1 cellular context compared by ENCODE assay signal in genomic region chr9:128688501-128689292, GRCh38.
TF ChIP-seq lines count a peak whose summit lies in the region.

Gene SET (plus strand): TSS chr9:128689222. CDS start chr9:128689583, 361 bp downstream.

TF ChIP-seq in K562, 482 proteins besides CTCF, POLR2A, EP300 and RAD21 (continued from another document and continues in another):
- TF ChIP-seq, protein P1, sequence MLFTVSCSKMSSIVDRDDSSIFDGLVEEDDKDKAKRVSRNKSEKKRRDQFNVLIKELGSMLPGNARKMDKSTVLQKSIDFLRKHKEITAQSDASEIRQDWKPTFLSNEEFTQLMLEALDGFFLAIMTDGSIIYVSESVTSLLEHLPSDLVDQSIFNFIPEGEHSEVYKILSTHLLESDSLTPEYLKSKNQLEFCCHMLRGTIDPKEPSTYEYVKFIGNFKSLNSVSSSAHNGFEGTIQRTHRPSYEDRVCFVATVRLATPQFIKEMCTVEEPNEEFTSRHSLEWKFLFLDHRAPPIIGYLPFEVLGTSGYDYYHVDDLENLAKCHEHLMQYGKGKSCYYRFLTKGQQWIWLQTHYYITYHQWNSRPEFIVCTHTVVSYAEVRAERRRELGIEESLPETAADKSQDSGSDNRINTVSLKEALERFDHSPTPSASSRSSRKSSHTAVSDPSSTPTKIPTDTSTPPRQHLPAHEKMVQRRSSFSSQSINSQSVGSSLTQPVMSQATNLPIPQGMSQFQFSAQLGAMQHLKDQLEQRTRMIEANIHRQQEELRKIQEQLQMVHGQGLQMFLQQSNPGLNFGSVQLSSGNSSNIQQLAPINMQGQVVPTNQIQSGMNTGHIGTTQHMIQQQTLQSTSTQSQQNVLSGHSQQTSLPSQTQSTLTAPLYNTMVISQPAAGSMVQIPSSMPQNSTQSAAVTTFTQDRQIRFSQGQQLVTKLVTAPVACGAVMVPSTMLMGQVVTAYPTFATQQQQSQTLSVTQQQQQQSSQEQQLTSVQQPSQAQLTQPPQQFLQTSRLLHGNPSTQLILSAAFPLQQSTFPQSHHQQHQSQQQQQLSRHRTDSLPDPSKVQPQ (CRISPR knock-in tag; IDR thresholded peaks at IDR 0.05; ENCODE audit: borderline replicate concordance): peak; percentile 87; the same call in 1 of the 2 replicates
- TF ChIP-seq E2F5 (CRISPR knock-in tag; IDR thresholded peaks at IDR 0.05) (peak; percentile 38; the same call in 1 of the 2 replicates), CCAR2 (IDR thresholded peaks at IDR 0.05; ENCODE audit: low read depth, low read length) (no peak), MIER1 (IDR thresholded peaks at IDR 0.05; ENCODE audit: low read depth) (peak; percentile 43; the same call in 1 of the 2 replicates), LARP7 (IDR thresholded peaks at IDR 0.05) (no peak), POLR2AphosphoS5 (IDR thresholded peaks at IDR 0.05; ENCODE audit: control insufficient read depth, insufficient read depth, low read depth, low read length) (peak; percentile 87), ZNF717 (CRISPR knock-in tag; IDR thresholded peaks at IDR 0.05) (peak; percentile 55; the same call in 1 of the 2 replicates), ZNF232 (CRISPR knock-in tag; IDR thresholded peaks at IDR 0.05) (no peak), PURB (CRISPR knock-in tag; IDR thresholded peaks at IDR 0.05; ENCODE audit: low read depth) (no peak), SIN3B (IDR thresholded peaks at IDR 0.05; ENCODE audit: low read depth) (no peak), ZNF24 (IDR thresholded peaks at IDR 0.05) (peak; percentile 16; the same call in 1 of the 2 replicates), AFF4 (CRISPR knock-in tag; IDR thresholded peaks at IDR 0.05) (peak; percentile 78; the same call in 1 of the 2 replicates), ZNF76 (CRISPR knock-in tag; IDR thresholded peaks at IDR 0.05; ENCODE audit: borderline replicate concordance) (peak; percentile 95), FIP1L1 (IDR thresholded peaks at IDR 0.05; ENCODE audit: low read depth, low read length, poor library complexity, severe bottlenecking) (peak; percentile 3), HMBOX1 (IDR thresholded peaks at IDR 0.05) (no peak), ZKSCAN8 (CRISPR knock-in tag; IDR thresholded peaks at IDR 0.05) (no peak), ZNF77 (CRISPR knock-in tag; IDR thresholded peaks at IDR 0.05) (no peak), MED1 (CRISPR knock-in tag; IDR thresholded peaks at IDR 0.05; ENCODE audit: borderline replicate concordance) (no peak), JUN (IDR thresholded peaks at IDR 0.05; ENCODE audit: borderline replicate concordance, low read depth, low read length) (peak; percentile 51; the same call in 1 of the 2 replicates), JUN (CRISPR knock-in tag; IDR thresholded peaks at IDR 0.05; ENCODE audit: borderline replicate concordance) (no peak), ZNF174 (CRISPR knock-in tag; IDR thresholded peaks at IDR 0.05) (no peak), HMG20A (CRISPR knock-in tag; conservative IDR thresholded peaks at IDR 0.05) (no peak), NRF1 (conservative IDR thresholded peaks at IDR 0.05 in 1 of 2, IDR thresholded peaks at IDR 0.05 in 1 of 2) (peak in 1 of 2 experiments; percentile 88; a peak in 3 of 4 replicates), ZNF75A (CRISPR knock-in tag; IDR thresholded peaks at IDR 0.05) (0 out of 2 replicates have a peak, but pooled peaks have one; percentile 55), KHSRP (IDR thresholded peaks at IDR 0.05) (no peak), PPARD (CRISPR knock-in tag; IDR thresholded peaks at IDR 0.05) (no peak), ZBTB8A (IDR thresholded peaks at IDR 0.05; ENCODE audit: partially characterized antibody) (no peak), ZNF57 (CRISPR knock-in tag; IDR thresholded peaks at IDR 0.05) (peak; percentile 78; the same call in 1 of the 2 replicates), RBM39 (optimal IDR thresholded peaks at IDR 0.05; ENCODE audit: low read depth, low read length) (no peak), CEBPG (CRISPR knock-in tag; IDR thresholded peaks at IDR 0.05) (no peak), CEBPG (tag; conservative IDR thresholded peaks at IDR 0.05 in 1 of 2, IDR thresholded peaks at IDR 0.05 in 1 of 2) (peak in 1 of 2 experiments; percentile 39; a peak in 3 of 4 replicates), CHD2 (IDR thresholded peaks at IDR 0.05; ENCODE audit: low read depth, low read length) (peak; percentile 58), FOXO4 (CRISPR knock-in tag; IDR thresholded peaks at IDR 0.05) (no peak), MYBL2 (IDR thresholded peaks at IDR 0.05; ENCODE audit: low read depth) (no peak), MYBL2 (CRISPR knock-in tag; IDR thresholded peaks at IDR 0.05; ENCODE audit: borderline replicate concordance) (no peak), FOXA3 (CRISPR knock-in tag; conservative IDR thresholded peaks at IDR 0.05 in 1 of 2, IDR thresholded peaks at IDR 0.05 in 1 of 2) (0 out of 4 replicates have a peak, but pooled peaks of 1 of the 2 experiments have one; percentile 17), WHSC1 (IDR thresholded peaks at IDR 0.05; ENCODE audit: low read length) (no peak), RB1 (IDR thresholded peaks at IDR 0.05; ENCODE audit: low read depth) (peak; percentile 93), ZHX1 (conservative IDR thresholded peaks at IDR 0.05; ENCODE audit: low read length) (no peak)
- TF ChIP-seq, protein P2, sequence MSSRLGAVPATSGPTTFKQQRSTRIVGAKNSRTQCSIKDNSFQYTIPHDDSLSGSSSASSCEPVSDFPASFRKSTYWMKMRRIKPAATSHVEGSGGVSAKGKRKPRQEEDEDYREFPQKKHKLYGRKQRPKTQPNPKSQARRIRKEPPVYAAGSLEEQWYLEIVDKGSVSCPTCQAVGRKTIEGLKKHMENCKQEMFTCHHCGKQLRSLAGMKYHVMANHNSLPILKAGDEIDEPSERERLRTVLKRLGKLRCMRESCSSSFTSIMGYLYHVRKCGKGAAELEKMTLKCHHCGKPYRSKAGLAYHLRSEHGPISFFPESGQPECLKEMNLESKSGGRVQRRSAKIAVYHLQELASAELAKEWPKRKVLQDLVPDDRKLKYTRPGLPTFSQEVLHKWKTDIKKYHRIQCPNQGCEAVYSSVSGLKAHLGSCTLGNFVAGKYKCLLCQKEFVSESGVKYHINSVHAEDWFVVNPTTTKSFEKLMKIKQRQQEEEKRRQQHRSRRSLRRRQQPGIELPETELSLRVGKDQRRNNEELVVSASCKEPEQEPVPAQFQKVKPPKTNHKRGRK (tag; IDR thresholded peaks at IDR 0.05): no peak
- TF ChIP-seq, protein P3, sequence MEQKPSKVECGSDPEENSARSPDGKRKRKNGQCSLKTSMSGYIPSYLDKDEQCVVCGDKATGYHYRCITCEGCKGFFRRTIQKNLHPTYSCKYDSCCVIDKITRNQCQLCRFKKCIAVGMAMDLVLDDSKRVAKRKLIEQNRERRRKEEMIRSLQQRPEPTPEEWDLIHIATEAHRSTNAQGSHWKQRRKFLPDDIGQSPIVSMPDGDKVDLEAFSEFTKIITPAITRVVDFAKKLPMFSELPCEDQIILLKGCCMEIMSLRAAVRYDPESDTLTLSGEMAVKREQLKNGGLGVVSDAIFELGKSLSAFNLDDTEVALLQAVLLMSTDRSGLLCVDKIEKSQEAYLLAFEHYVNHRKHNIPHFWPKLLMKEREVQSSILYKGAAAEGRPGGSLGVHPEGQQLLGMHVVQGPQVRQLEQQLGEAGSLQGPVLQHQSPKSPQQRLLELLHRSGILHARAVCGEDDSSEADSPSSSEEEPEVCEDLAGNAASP (IDR thresholded peaks at IDR 0.05): no peak
- TF ChIP-seq, protein P4, sequence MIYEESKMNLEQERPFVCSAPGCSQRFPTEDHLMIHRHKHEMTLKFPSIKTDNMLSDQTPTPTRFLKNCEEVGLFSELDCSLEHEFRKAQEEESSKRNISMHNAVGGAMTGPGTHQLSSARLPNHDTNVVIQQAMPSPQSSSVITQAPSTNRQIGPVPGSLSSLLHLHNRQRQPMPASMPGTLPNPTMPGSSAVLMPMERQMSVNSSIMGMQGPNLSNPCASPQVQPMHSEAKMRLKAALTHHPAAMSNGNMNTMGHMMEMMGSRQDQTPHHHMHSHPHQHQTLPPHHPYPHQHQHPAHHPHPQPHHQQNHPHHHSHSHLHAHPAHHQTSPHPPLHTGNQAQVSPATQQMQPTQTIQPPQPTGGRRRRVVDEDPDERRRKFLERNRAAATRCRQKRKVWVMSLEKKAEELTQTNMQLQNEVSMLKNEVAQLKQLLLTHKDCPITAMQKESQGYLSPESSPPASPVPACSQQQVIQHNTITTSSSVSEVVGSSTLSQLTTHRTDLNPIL (CRISPR knock-in tag; IDR thresholded peaks at IDR 0.05): no peak
- TF ChIP-seq, protein P5, sequence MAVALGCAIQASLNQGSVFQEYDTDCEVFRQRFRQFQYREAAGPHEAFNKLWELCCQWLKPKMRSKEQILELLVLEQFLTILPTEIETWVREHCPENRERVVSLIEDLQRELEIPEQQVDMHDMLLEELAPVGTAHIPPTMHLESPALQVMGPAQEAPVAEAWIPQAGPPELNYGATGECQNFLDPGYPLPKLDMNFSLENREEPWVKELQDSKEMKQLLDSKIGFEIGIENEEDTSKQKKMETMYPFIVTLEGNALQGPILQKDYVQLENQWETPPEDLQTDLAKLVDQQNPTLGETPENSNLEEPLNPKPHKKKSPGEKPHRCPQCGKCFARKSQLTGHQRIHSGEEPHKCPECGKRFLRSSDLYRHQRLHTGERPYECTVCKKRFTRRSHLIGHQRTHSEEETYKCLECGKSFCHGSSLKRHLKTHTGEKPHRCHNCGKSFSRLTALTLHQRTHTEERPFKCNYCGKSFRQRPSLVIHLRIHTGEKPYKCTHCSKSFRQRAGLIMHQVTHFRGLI (CRISPR knock-in tag; IDR thresholded peaks at IDR 0.05): peak; percentile 74; the same call in 1 of the 2 replicates
